14 cellular contexts compared by ENCODE assay signal in genomic region chr6:136014454-136015421, GRCh38.
DNase-seq lines count a peak whose midpoint lies in the region; ATAC-seq, FAIRE-seq and TF ChIP-seq lines count a peak whose summit lies in the region.
"Had no signal": no experiment of that assay in that cellular context is flagged by ENCODE, and none has a peak within 500 bp of the region (broad histone marks: within the 10 kb centered on the region; RNA-seq: fewer than 3 reads in every experiment).

No MANE protein-coding gene starts in this region.

- H3K27ac ChIP-seq in SK-N-MC (peak overlapping the region; percentile 97), spleen (no peak overlapping the region)

- CTCF ChIA-PET in Calu3 (lab: Charles Lee), result no interaction called here

- WGBS in spleen, 5 donors, result 76 to 83% (median 80%) methylated on average over 15 of the region's 15 CpGs

- ATAC-seq in GM21576 (IDR thresholded peaks at IDR 0.05; ENCODE audit: unreplicated experiment), result no peak
- ATAC-seq: T-helper 17 cell had no signal

- peaks cover 8% of the 10 kb centered on the region for H3K4me1 Mint-ChIP-seq in Calu3 (ENCODE audit: low read depth, unreplicated experiment)
- H3K4me1 Mint-ChIP-seq: T-helper 17 cell had no signal

- peaks cover 2% of the 10 kb centered on the region for H3K9me3 Mint-ChIP-seq in Calu3 (ENCODE audit: low read depth, unreplicated experiment)
- H3K9me3 Mint-ChIP-seq: dendritic cell treated with granulocyte-macrophage colony-stimulating factor and Interleukin-4, amounts not matched to agents 40 ng/mL and 50 ng/mL, for 4 days had no signal

- H3K27ac Mint-ChIP-seq in Calu3 (ENCODE audit: unreplicated experiment), result no peak overlapping the region
- H3K27ac Mint-ChIP-seq: dendritic cell treated with granulocyte-macrophage colony-stimulating factor and Interleukin-4, amounts not matched to agents 40 ng/mL and 50 ng/mL, for 4 days; T-helper 17 cell had no signal

- peak; percentile 85 for DNase-seq in H4 (ENCODE audit: low spot score)
- DNase-seq in SK-N-MC (ENCODE audit: low read depth, low spot score), result peak; percentile 98
- DNase-seq in fibroblast of mammary gland (ENCODE audit: low read depth), result peak; percentile 100
- peak; percentile 16 for DNase-seq in retina
- DNase-seq in spleen, result no peak
- DNase-seq in Calu3, result no peak
- DNase-seq in GM12892 (ENCODE audit: insufficient read length), result no peak
- DNase-seq: activated CD8-positive, alpha-beta memory T cell treated with anti-CD3 and anti-CD28 coated beads, Interleukin-2, amount 50 U/mL, for 4 hours; KBM-7; NCI-H510A treated with DMSO at 0.1 percent for 48 hours; T-helper 17 cell had no signal

- no peak for TF ChIP-seq POLR2A in spleen (IDR thresholded peaks at IDR 0.05)
- no peak for TF ChIP-seq POLR2A in GM12892 (IDR thresholded peaks at IDR 0.05; ENCODE audit: low read depth, low read length)

- intact Hi-C loops in spleen (cut with DNase I; ENCODE audit: low total_unique reads) (no loop called here), Calu3 (cut with micrococcal nuclease; ENCODE audit: unreplicated experiment) (no loop called here)

- no peak overlapping the region for H3K4me3 Mint-ChIP-seq in Calu3 (ENCODE audit: low read depth, unreplicated experiment)
- H3K4me3 Mint-ChIP-seq: dendritic cell treated with granulocyte-macrophage colony-stimulating factor and Interleukin-4, amounts not matched to agents 40 ng/mL and 50 ng/mL, for 4 days; T-helper 17 cell had no signal

- H3K9me3 ChIP-seq in SK-N-MC (ENCODE audit: low read depth, low read length) (no peaks in the 10 kb centered on the region), spleen (no peaks in the 10 kb centered on the region)

- no peaks in the 10 kb centered on the region for H3K27me3 ChIP-seq in spleen (replicated peaks in 1 of 7)

- H3K36me3 Mint-ChIP-seq in Calu3 (ENCODE audit: insufficient read depth, unreplicated experiment), result no peaks in the 10 kb centered on the region

- FAIRE-seq in GM12892 (lab: Jason Lieb, UNC), result no peak
- FAIRE-seq: G401.6 had no signal

- TF ChIP-seq CTCF in fibroblast of mammary gland (conservative IDR thresholded peaks at IDR 0.05; ENCODE audit: control insufficient read depth, insufficient read depth, low read depth, low read length) (no peak), spleen (IDR thresholded peaks at IDR 0.05 in 8 of 11, conservative IDR thresholded peaks at IDR 0.05 in 3 of 11) (no peak), Calu3 (IDR thresholded peaks at IDR 0.05; ENCODE audit: unreplicated experiment) (no peak)

- H3K36me3 ChIP-seq in SK-N-MC (ENCODE audit: insufficient read depth, low read length) (no peaks in the 10 kb centered on the region), spleen (no peaks in the 10 kb centered on the region)

- H3K9ac ChIP-seq in SK-N-MC (ENCODE audit: insufficient read length), result peak overlapping the region; percentile 73

- no TSS peak for BruUV-seq in Calu3 (replicated peaks; lab: Mats Ljungman, UMichigan)

- no peaks in the 10 kb centered on the region for H3K4me1 ChIP-seq in spleen

- H3K4me3 ChIP-seq in SK-N-MC (peak overlapping the region; percentile 75), fibroblast of mammary gland (ENCODE audit: control insufficient read depth, low read depth, low read length) (no peak overlapping the region), spleen (no peak overlapping the region)

- H3K27me3 Mint-ChIP-seq in Calu3 (ENCODE audit: unreplicated experiment), result no peaks in the 10 kb centered on the region
- H3K27me3 Mint-ChIP-seq: dendritic cell treated with granulocyte-macrophage colony-stimulating factor and Interleukin-4, amounts not matched to agents 40 ng/mL and 50 ng/mL, for 4 days had no signal

Comparison
In these comparisons a context has a peak if more than half of its experiments do, and no peak if none do; other contexts are left out.
1. DNase-seq: peak in H4 (single experiment), SK-N-MC (single experiment), fibroblast of mammary gland (single experiment) and retina (single experiment); none in spleen (single experiment), Calu3 (single experiment) and GM12892 (single experiment).